In genomic region chr7:112481337-112481736, GRCh38 we compare ENCODE assay signal across 15 cellular contexts. TPM values are rescaled to one million over a fixed set of nuclear protein-coding genes. Genes with fewer than 3 reads are reported as not detected.
DNase-seq lines count a peak whose midpoint lies in the region; ATAC-seq, FAIRE-seq and TF ChIP-seq lines count a peak whose summit lies in the region.
"Had no signal": no experiment of that assay in that cellular context is flagged by ENCODE, and none has a peak within 500 bp of the region (broad histone marks: within the 10 kb centered on the region; RNA-seq: fewer than 3 reads in every experiment).

No MANE protein-coding gene starts in this region.

- TF ChIP-seq POLR2A in vagina (IDR thresholded peaks at IDR 0.05) (no peak), GM12891 (IDR thresholded peaks at IDR 0.05; ENCODE audit: low read depth, low read length) (no peak)

- H3K4me3 ChIP-seq in heart right ventricle (peak overlapping the region in 4 of 10 donors; percentile 13 to 34 (median 20)), coronary artery (no peak overlapping the region), psoas muscle (peak overlapping the region; percentile 55), vagina (no peak overlapping the region)
- H3K4me3 ChIP-seq: colonic mucosa had no signal

- H3K4me1 ChIP-seq in heart right ventricle = peaks cover 3 to 48% (median 21%) of the 10 kb centered on the region in 9 donors
- H3K4me1 ChIP-seq in psoas muscle = peaks cover 50% of the 10 kb centered on the region
- peaks cover 43% of the 10 kb centered on the region for H3K4me1 ChIP-seq in vagina
- H3K4me1 ChIP-seq: colonic mucosa had no signal

- H3K27me3 ChIP-seq in heart right ventricle = no peaks in the 10 kb centered on the region
- no peaks in the 10 kb centered on the region for H3K27me3 ChIP-seq in psoas muscle (ENCODE audit: insufficient read depth in 3 of 3, low read length in 2 of 3)
- no peaks in the 10 kb centered on the region for H3K27me3 ChIP-seq in vagina
- H3K27me3 ChIP-seq: colonic mucosa had no signal

- intact Hi-C loops in heart right ventricle (cut with DNase I) (no loop called here), Right ventricle myocardium superior (cut with DNase I) (no loop called here), psoas muscle (cut with DNase I) (loop anchor here in 1 of 2 donors (2.0 to 10.0 kb wide), 2 partner anchors 31 to 277 kb away; partner anchors contain the start of genes DOCK4, IFRD1 and ZNF277), vagina (cut with DNase I) (no loop called here), head of caudate nucleus (cut with DNase I) (no loop called here)

- 56 to 71% methylated on average over 1 of the region's 1 CpG for WGBS in heart right ventricle, 2 donors
- 17 to 19% (median 19%) methylated on average over 1 of the region's 1 CpG for WGBS in psoas muscle, 3 donors

- H3K27ac ChIP-seq in heart right ventricle = peak overlapping the region; percentile 1 to 88 (median 82)
- peak overlapping the region; percentile 76 for H3K27ac ChIP-seq in coronary artery
- peak overlapping the region; percentile 92 for H3K27ac ChIP-seq in psoas muscle
- H3K27ac ChIP-seq in vagina = peak overlapping the region; percentile 54
- H3K27ac ChIP-seq: colonic mucosa had no signal

- no peak for TF ChIP-seq CTCF in heart right ventricle (IDR thresholded peaks at IDR 0.05)
- no peak for TF ChIP-seq CTCF in coronary artery (IDR thresholded peaks at IDR 0.05)
- no peak for TF ChIP-seq CTCF in psoas muscle (IDR thresholded peaks at IDR 0.05)
- no peak for TF ChIP-seq CTCF in vagina (IDR thresholded peaks at IDR 0.05)

- ATAC-seq in heart right ventricle = no peak
- no peak for ATAC-seq in Right ventricle myocardium superior (ENCODE audit: poor library complexity)
- no peak for ATAC-seq in psoas muscle
- ATAC-seq: activated T-cell treated with anti-CD3 and anti-CD28 coated beads, Interleukin-2, amount 50 U/mL, for 4 hours; stimulated activated naive CD8-positive, alpha-beta T cell treated with anti-CD3 and anti-CD28 coated beads, Interleukin-15, Interleukin-2, amounts not matched to agents 100 U/mL and 50 U/mL, for 24 hours had no signal

- no peak for DNase-seq in heart right ventricle
- DNase-seq in Right ventricle myocardium superior = no peak
- DNase-seq in coronary artery (ENCODE audit: low spot score) = no peak
- no peak for DNase-seq in psoas muscle
- no peak for DNase-seq in vagina (ENCODE audit: extremely low spot score in 2 of 2)
- no peak for DNase-seq in head of caudate nucleus
- DNase-seq in GM12891 (ENCODE audit: insufficient read length, low spot score) = no peak
- no peak for DNase-seq in kidney tubule cell (ENCODE audit: low spot score)
- DNase-seq: activated CD4-positive, alpha-beta T cell treated with anti-CD3 and anti-CD28 coated beads, Interleukin-2, amount 50 U/mL, for 4 hours; activated T-cell treated with anti-CD3 and anti-CD28 coated beads, Interleukin-2, amount 50 U/mL, for 4 hours; colonic mucosa; KG1; stimulated activated naive CD8-positive, alpha-beta T cell treated with anti-CD3 and anti-CD28 coated beads, Interleukin-15, Interleukin-2, amounts not matched to agents 100 U/mL and 50 U/mL, for 24 hours had no signal

- H3K9me3 ChIP-seq in heart right ventricle (no peaks in the 10 kb centered on the region), psoas muscle (no peaks in the 10 kb centered on the region), vagina (no peaks in the 10 kb centered on the region)
- H3K9me3 ChIP-seq: colonic mucosa had no signal

- H3K36me3 ChIP-seq in heart right ventricle (peaks cover 0 to 24% (median 9%) of the 10 kb centered on the region in 9 donors), psoas muscle (ENCODE audit: insufficient read depth in 1 of 2, low read depth in 1 of 2) (peaks cover 0 to 13% of the 10 kb centered on the region in 2 donors), vagina (peaks cover under 1 to 11% of the 10 kb centered on the region in 2 donors)
- H3K36me3 ChIP-seq: colonic mucosa had no signal

- no peak for FAIRE-seq in GM12891 (lab: Jason Lieb, UNC)
- FAIRE-seq: A204.1 had no signal

TF ChIP-seq in GM12891, 5 proteins besides CTCF, POLR2A, EP300 and RAD21:
- TF ChIP-seq PAX5 (IDR thresholded peaks at IDR 0.05; ENCODE audit: insufficient read depth, low read length, severe bottlenecking) (no peak), SPI1 (IDR thresholded peaks at IDR 0.05; ENCODE audit: low read depth, low read length) (no peak), TAF1 (IDR thresholded peaks at IDR 0.05; ENCODE audit: low read depth, low read length) (no peak), POU2F2 (IDR thresholded peaks at IDR 0.05; ENCODE audit: low read depth, low read length) (no peak), POLR2AphosphoS5 (IDR thresholded peaks at IDR 0.05; ENCODE audit: low read depth, low read length) (no peak)
TF ChIP-seq in GM12891: peak in this region for 0.

RNA-seq across cellular contexts. Expression of gene LSMEM1, which starts 0.5 kb away (rescaled TPM):
- 10 to 100 TPM in 1 of 10 donors, 1 to 10 TPM in 9; 1.1 to 11.6 (median 4.8) TPM for total RNA-seq in heart right ventricle
- polyA plus RNA-seq in heart right ventricle = 1 to 10 TPM in 1 of 2 donors, under 1 TPM in 1; 0.65 to 4.2 TPM
- total RNA-seq in Right ventricle myocardium superior = 1.1 TPM
- 1 to 10 TPM; 1.9 to 9.8 (median 8.0) TPM for total RNA-seq in psoas muscle
- polyA plus RNA-seq in psoas muscle = 10 to 100 TPM in 1 of 3 donors, 1 to 10 TPM in 2; 1.7 to 16.2 (median 6.4) TPM
- 2.7 TPM for total RNA-seq in vagina
- polyA plus RNA-seq in GM12891 (2012; ENCODE audit: low read depth, missing spikeins) = 0.30 TPM
- total RNA-seq: G401 had no signal

RNA-seq across cellular contexts. Expression of gene IFRD1, which starts 31.1 kb away (rescaled TPM):
- 10 to 100 TPM; 17.5 to 94.6 (median 26.2) TPM for total RNA-seq in heart right ventricle
- 10 to 100 TPM; 70.7 to 78.5 TPM for polyA plus RNA-seq in heart right ventricle
- total RNA-seq in Right ventricle myocardium superior = 18.0 TPM
- 100 to 1,000 TPM in 1 of 4 donors, 10 to 100 TPM in 3; 43.7 to 163 (median 54.0) TPM for total RNA-seq in psoas muscle
- 100 to 1,000 TPM in 1 of 3 donors, 10 to 100 TPM in 2; 34.7 to 153 (median 84.1) TPM for polyA plus RNA-seq in psoas muscle
- total RNA-seq in vagina = 70.2 TPM
- polyA plus RNA-seq in GM12891 (2012; ENCODE audit: low read depth, missing spikeins) = 20.4 TPM
